ENCODE assay signal across 8 cellular contexts in the genomic region with DNA sequence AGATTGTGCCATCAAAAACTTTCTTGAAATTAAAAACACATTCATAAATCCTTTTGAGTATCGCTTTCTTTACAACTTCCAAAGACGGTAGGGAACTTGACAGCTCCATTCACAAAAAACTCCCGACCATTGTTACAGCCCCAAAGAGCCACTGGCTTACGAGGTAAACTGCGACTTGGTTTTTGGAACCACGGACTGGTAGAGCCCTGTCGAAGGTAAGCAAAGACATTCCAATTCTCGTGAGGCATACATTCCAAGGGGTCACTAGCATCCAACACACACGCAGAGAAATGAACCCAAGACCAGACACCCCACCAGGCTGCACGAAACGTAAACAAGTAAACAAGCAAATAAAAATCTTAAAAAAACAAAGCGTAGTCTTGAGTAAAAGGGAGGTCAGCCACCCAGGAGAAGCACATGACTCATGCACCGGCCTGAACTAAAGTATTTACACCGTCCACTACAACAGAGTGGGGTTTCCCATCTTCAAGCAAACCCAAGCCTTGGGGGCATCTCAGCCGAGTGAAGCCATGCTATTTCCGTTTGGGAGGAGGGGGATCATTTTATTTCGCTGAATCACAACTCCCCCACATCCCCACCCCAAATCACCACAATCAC. TPM values are rescaled to one million over a fixed set of nuclear protein-coding genes. Genes with fewer than 3 reads are reported as not detected.
DNase-seq lines count a peak whose midpoint lies in the region; ATAC-seq and TF ChIP-seq lines count a peak whose summit lies in the region.

No MANE protein-coding gene starts in this region.

- H3K27me3 ChIP-seq in BJ (ENCODE audit: control insufficient read depth, insufficient read depth, low read length) = no peaks in the 10 kb centered on the region
- H3K27me3 ChIP-seq in HUES48 (ENCODE audit: control insufficient read depth, insufficient read depth, low read length) = no peaks in the 10 kb centered on the region
- no peaks in the 10 kb centered on the region for H3K27me3 ChIP-seq in adipocyte (replicated peaks; ENCODE audit: control insufficient read depth, insufficient read depth, low read length)
- no peaks in the 10 kb centered on the region for H3K27me3 ChIP-seq in iPS-18a (ENCODE audit: control insufficient read depth, insufficient read depth, low read length)
- no peaks in the 10 kb centered on the region for H3K27me3 ChIP-seq in smooth muscle cell (ENCODE audit: low read depth)

- peaks cover 16% of the 10 kb centered on the region for H3K4me1 ChIP-seq in HUES48 (ENCODE audit: control insufficient read depth, insufficient read depth, low read length)
- H3K4me1 ChIP-seq in adipocyte (ENCODE audit: control insufficient read depth, insufficient read depth, low read length) = peaks cover 44% of the 10 kb centered on the region
- H3K4me1 ChIP-seq in iPS-18a (ENCODE audit: control insufficient read depth, low read depth, low read length) = peaks cover 17% of the 10 kb centered on the region
- peaks cover 22% of the 10 kb centered on the region for H3K4me1 ChIP-seq in smooth muscle cell (ENCODE audit: low read depth)

- peaks cover 87% of the 10 kb centered on the region for H3K79me2 ChIP-seq in smooth muscle cell (ENCODE audit: low read depth)

- CTCF ChIA-PET in BJ (lab: Yijun Ruan, JAX) = no interaction called here

- H3K9ac ChIP-seq in HUES48 (ENCODE audit: low read depth, low read length) (peak overlapping the region; percentile 92), adipocyte (ENCODE audit: low read length) (peak overlapping the region; percentile 96), iPS-18a (ENCODE audit: low read length) (peak overlapping the region; percentile 83), smooth muscle cell (ENCODE audit: low read depth) (peak overlapping the region; percentile 99)

- DNase-seq in BJ (ENCODE audit: low read depth) (peak; percentile 55), adipocyte (ENCODE audit: low read depth) (peak; percentile 82), smooth muscle cell (lab: John Stamatoyannopoulos, UW; ENCODE audit: unreplicated experiment) (peak; percentile 24), NCI-H1694 (lab: John Stamatoyannopoulos, UW) (no peak), NCI-H2029 (lab: John Stamatoyannopoulos, UW) (no peak)

- H3K4me2 ChIP-seq in smooth muscle cell = peak overlapping the region; percentile 96

- H3K27ac ChIP-seq in HUES48 (ENCODE audit: low read depth, low read length) = peak overlapping the region; percentile 96
- H3K27ac ChIP-seq in iPS-18a (ENCODE audit: low read length) = peak overlapping the region; percentile 41
- peak overlapping the region; percentile 98 for H3K27ac ChIP-seq in smooth muscle cell (ENCODE audit: low read depth)

- POLR2A ChIA-PET in BJ (lab: Charles Lee) = no interaction called here

- ATAC-seq in GM19395 (IDR thresholded peaks at IDR 0.05; ENCODE audit: unreplicated experiment) = no peak

- no peak for TF ChIP-seq CTCF in BJ (IDR thresholded peaks at IDR 0.05; ENCODE audit: insufficient read depth, low read depth, low read length)
- TF ChIP-seq CTCF in smooth muscle cell (IDR thresholded peaks at IDR 0.05; ENCODE audit: borderline replicate concordance, insufficient read depth, poor library complexity, severe bottlenecking) = no peak

- H3K36me3 ChIP-seq in BJ (ENCODE audit: control insufficient read depth, insufficient read depth, low read length) (no peaks in the 10 kb centered on the region), HUES48 (ENCODE audit: control insufficient read depth, insufficient read depth, low read length) (no peaks in the 10 kb centered on the region), adipocyte (ENCODE audit: control insufficient read depth, insufficient read depth, low read length, severe bottlenecking) (no peaks in the 10 kb centered on the region), iPS-18a (ENCODE audit: control insufficient read depth, low read depth, low read length) (no peaks in the 10 kb centered on the region), smooth muscle cell (ENCODE audit: low read depth) (no peaks in the 10 kb centered on the region)

- H3F3A ChIP-seq in smooth muscle cell (ENCODE audit: low read depth) = peaks cover 3% of the 10 kb centered on the region

- 5% methylated on average over 17 of the region's 17 CpGs for WGBS in smooth muscle cell (ENCODE audit: low lambda C conversion rate)

- H4K20me1 ChIP-seq in smooth muscle cell (ENCODE audit: low read depth) = peaks cover 62% of the 10 kb centered on the region

- H3K9me3 ChIP-seq in HUES48 (ENCODE audit: control insufficient read depth, insufficient read depth, low read length) (no peaks in the 10 kb centered on the region), adipocyte (ENCODE audit: control insufficient read depth, low read length) (no peaks in the 10 kb centered on the region), iPS-18a (ENCODE audit: control insufficient read depth, low read depth, low read length) (no peaks in the 10 kb centered on the region), smooth muscle cell (replicated peaks; ENCODE audit: low read depth) (no peaks in the 10 kb centered on the region)

- peak overlapping the region; percentile 81 for H3K4me3 ChIP-seq in BJ (ENCODE audit: low read depth, low read length)
- peak overlapping the region; percentile 96 for H3K4me3 ChIP-seq in HUES48 (ENCODE audit: low read depth, low read length)
- peak overlapping the region; percentile 97 for H3K4me3 ChIP-seq in adipocyte (ENCODE audit: low read length)
- peak overlapping the region; percentile 94 for H3K4me3 ChIP-seq in iPS-18a (ENCODE audit: low read length)
- H3K4me3 ChIP-seq in smooth muscle cell = peak overlapping the region; percentile 80

- no peak overlapping the region for H2AFZ ChIP-seq in smooth muscle cell (ENCODE audit: low read depth)

RNA-seq across cellular contexts. Expression of a gene that starts 1.4 kb away (rescaled TPM):
- polyA plus RNA-seq in BJ (2011; rRNA removed) = 6.1 and 9.5 TPM in 2 replicates
- polyA minus RNA-seq in BJ (2011; rRNA and poly(A)+ RNA removed) = 23.6 and 37.3 TPM in 2 replicates
- total RNA-seq in smooth muscle cell = 16.1 and 24.1 TPM in 2 replicates
- 102 and 105 TPM in 2 replicates for polyA plus RNA-seq in smooth muscle cell

RNA-seq across cellular contexts. Expression of a gene that starts 48.7 kb away (rescaled TPM):
- 10.3 and 11.2 TPM in 2 replicates for polyA plus RNA-seq in BJ (2011; rRNA removed)
- 6.3 and 6.8 TPM in 2 replicates for polyA minus RNA-seq in BJ (2011; rRNA and poly(A)+ RNA removed)
- 12.0 and 24.2 TPM in 2 replicates for total RNA-seq in smooth muscle cell
- 19.1 and 27.3 TPM in 2 replicates for polyA plus RNA-seq in smooth muscle cell

Comparison
In these comparisons a context has a peak if more than half of its experiments do, and no peak if none do; other contexts are left out.
1. DNase-seq: peak in BJ (single experiment), adipocyte (single experiment) and smooth muscle cell (single experiment); none in NCI-H1694 (single experiment) and NCI-H2029 (single experiment).
2. H3K27ac ChIP-seq: peak in every context shown above with its lines; median percentile 98 in smooth muscle cell; 96 in HUES48; 41 in iPS-18a.
3. Peak in every context shown above with its lines, with median percentiles within 50 percentile points of each other: H3K4me3 ChIP-seq and H3K9ac ChIP-seq.